Comparison of ENCODE assay signal across 12 cellular contexts in the genomic region with DNA sequence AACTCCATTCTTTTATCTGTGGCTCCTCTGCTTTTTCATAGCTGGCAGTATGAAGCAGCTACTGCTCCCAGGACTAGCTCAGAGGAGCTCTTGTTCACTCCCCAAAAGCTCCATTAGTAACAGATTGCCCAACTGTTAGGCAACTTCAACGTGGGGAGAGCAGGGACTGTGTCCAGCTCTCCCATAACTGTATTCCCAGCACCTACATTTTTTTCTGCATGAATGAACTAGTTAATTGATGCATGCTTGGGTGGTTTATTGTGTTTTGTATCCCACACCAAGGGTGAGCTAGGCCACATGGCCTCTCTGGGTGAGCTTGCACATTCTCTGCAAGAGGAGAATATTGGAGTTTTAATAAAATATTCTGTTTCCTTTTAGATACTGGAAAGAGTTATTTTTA. TPM values are rescaled to one million over a fixed set of nuclear protein-coding genes. Genes with fewer than 3 reads are reported as not detected.
DNase-seq lines count a peak whose midpoint lies in the region; ATAC-seq and TF ChIP-seq lines count a peak whose summit lies in the region.
"Had no signal": no experiment of that assay in that cellular context is flagged by ENCODE, and none has a peak within 500 bp of the region (broad histone marks: within the 10 kb centered on the region; RNA-seq: fewer than 3 reads in every experiment).

No MANE protein-coding gene starts in this region.

- H3K4me3 Mint-ChIP-seq in nephron = peak overlapping the region in 1 of 3 experiments; percentile 37
- no peak overlapping the region for H3K4me3 Mint-ChIP-seq in activated naive CD4-positive, alpha-beta T cell treated with anti-CD3 and anti-CD28 coated beads for 36 hours

- peaks cover 15% of the 10 kb centered on the region for H3K4me1 Mint-ChIP-seq in nephron
- no peaks in the 10 kb centered on the region for H3K4me1 Mint-ChIP-seq in activated naive CD4-positive, alpha-beta T cell treated with anti-CD3 and anti-CD28 coated beads for 36 hours (ENCODE audit: low read depth)

- ATAC-seq in HG02973 (IDR thresholded peaks at IDR 0.05; ENCODE audit: unreplicated experiment) = no peak
- no peak for ATAC-seq in GM19395 (IDR thresholded peaks at IDR 0.05; ENCODE audit: unreplicated experiment)
- ATAC-seq in GM19452 (IDR thresholded peaks at IDR 0.05; ENCODE audit: unreplicated experiment) = no peak
- ATAC-seq: activated naive CD4-positive, alpha-beta T cell treated with anti-CD3 and anti-CD28 coated beads, Interleukin-2, amount 50 U/mL, for 72 hours had no signal

- H3K4me3 ChIP-seq in choroid plexus epithelial cell (ENCODE audit: low read depth, low read length) = no peak overlapping the region
- H3K4me3 ChIP-seq: upper lobe of left lung had no signal

- CTCF ChIA-PET in activated naive CD4-positive, alpha-beta T cell treated with anti-CD3 and anti-CD28 coated beads for 36 hours (lab: Charles Lee) = interaction anchor here (0.7 to 1.0 kb wide), 2 partner anchors 31 to 413 kb away, joined by 3 to 5 read pairs; no protein-coding TSS in a partner anchor

- H3K27ac Mint-ChIP-seq in nephron = peak overlapping the region; percentile 88 to 97 (median 95)
- H3K27ac Mint-ChIP-seq in activated naive CD4-positive, alpha-beta T cell treated with anti-CD3 and anti-CD28 coated beads for 36 hours = no peak overlapping the region
- H3K27ac Mint-ChIP-seq: activated naive CD4-positive, alpha-beta T cell treated with anti-CD3 and anti-CD28 coated beads, Interleukin-2, amount 50 U/mL, for 72 hours had no signal

- H3K9me3 Mint-ChIP-seq in nephron = peaks cover 5% of the 10 kb centered on the region
- no peaks in the 10 kb centered on the region for H3K9me3 Mint-ChIP-seq in activated naive CD4-positive, alpha-beta T cell treated with anti-CD3 and anti-CD28 coated beads for 36 hours
- H3K9me3 Mint-ChIP-seq: activated naive CD4-positive, alpha-beta T cell treated with anti-CD3 and anti-CD28 coated beads, Interleukin-2, amount 50 U/mL, for 72 hours had no signal

- H3K27me3 Mint-ChIP-seq in nephron (ENCODE audit: low read depth) = no peaks in the 10 kb centered on the region
- peaks cover 4% of the 10 kb centered on the region for H3K27me3 Mint-ChIP-seq in activated naive CD4-positive, alpha-beta T cell treated with anti-CD3 and anti-CD28 coated beads for 36 hours (ENCODE audit: low read depth)

- peak; percentile 60 for DNase-seq in GM03348 (ENCODE audit: low spot score)
- DNase-seq in NCI-H2171 treated with DMSO at 0.1 percent for 48 hours (lab: John Stamatoyannopoulos, UW) = peak; percentile 96
- peak; percentile 16 for DNase-seq in choroid plexus epithelial cell (ENCODE audit: low read depth)
- DNase-seq in activated naive CD4-positive, alpha-beta T cell treated with anti-CD3 and anti-CD28 coated beads for 36 hours = no peak
- DNase-seq: activated CD4-positive, alpha-beta T cell treated with anti-CD3 and anti-CD28 coated beads, Interleukin-2, amount 50 U/mL, for 1 hour; NCI-H187 treated with DMSO at 0.1 percent for 48 hours; upper lobe of left lung had no signal

- H3K36me3 Mint-ChIP-seq in nephron (ENCODE audit: low read depth) = peaks cover 14% of the 10 kb centered on the region
- no peaks in the 10 kb centered on the region for H3K36me3 Mint-ChIP-seq in activated naive CD4-positive, alpha-beta T cell treated with anti-CD3 and anti-CD28 coated beads for 36 hours (ENCODE audit: low read depth)
- H3K36me3 Mint-ChIP-seq: activated naive CD4-positive, alpha-beta T cell treated with anti-CD3 and anti-CD28 coated beads, Interleukin-2, amount 50 U/mL, for 72 hours had no signal

- TF ChIP-seq CTCF in choroid plexus epithelial cell (conservative IDR thresholded peaks at IDR 0.05; ENCODE audit: low read depth, low read length) = no peak
- no peak for TF ChIP-seq CTCF in nephron (IDR thresholded peaks at IDR 0.05; ENCODE audit: unreplicated experiment in 3 of 3)

- intact Hi-C loops in activated naive CD4-positive, alpha-beta T cell treated with anti-CD3 and anti-CD28 coated beads for 36 hours (cut with micrococcal nuclease) = no loop called here

RNA-seq across cellular contexts. Expression of gene STON2, which starts 15.2 kb away (rescaled TPM):
- under 1 TPM; 0.12 to 0.14 TPM for total RNA-seq in activated naive CD4-positive, alpha-beta T cell treated with anti-CD3 and anti-CD28 coated beads for 36 hours
